Comparison of ENCODE assay signal across 13 cellular contexts in the genomic region with DNA sequence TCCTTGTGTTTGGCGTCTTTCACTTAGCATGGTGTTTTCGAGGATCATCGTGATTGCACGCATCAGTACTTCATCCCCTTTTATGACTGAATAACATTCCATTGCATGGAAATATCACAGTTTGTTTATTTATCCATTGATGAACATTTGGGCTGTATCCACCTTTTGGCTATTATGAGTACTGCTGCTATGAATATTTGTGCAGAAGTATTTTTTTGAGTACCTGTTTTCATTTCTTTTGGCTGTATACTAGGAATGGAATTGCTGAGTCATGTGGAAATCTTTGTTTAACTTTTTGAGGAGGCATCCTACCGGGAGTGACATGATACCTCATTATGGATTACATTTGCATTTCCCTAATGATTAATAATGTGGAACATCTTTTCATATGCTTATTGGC.
DNase-seq lines count a peak whose midpoint lies in the region; ATAC-seq, FAIRE-seq and TF ChIP-seq lines count a peak whose summit lies in the region.
"Had no signal": no experiment of that assay in that cellular context is flagged by ENCODE, and none has a peak within 500 bp of the region (broad histone marks: within the 10 kb centered on the region; RNA-seq: fewer than 3 reads in every experiment).

No MANE protein-coding gene starts in this region.

- H3K27ac Mint-ChIP-seq in CD4-positive, CD25-positive, alpha-beta regulatory T cell = peak overlapping the region in 2 of 3 donors; percentile 0 to 19
- H3K27ac Mint-ChIP-seq: progenitor cell of endocrine pancreas; stimulated activated naive CD8-positive, alpha-beta T cell treated with anti-CD3 and anti-CD28 coated beads, Interleukin-15, amount 100 ng/mL, for 72 hours had no signal

- peak overlapping the region in 1 of 4 donors; percentile 19 for H3K4me3 Mint-ChIP-seq in CD4-positive, CD25-positive, alpha-beta regulatory T cell
- H3K4me3 Mint-ChIP-seq: stimulated activated naive CD8-positive, alpha-beta T cell treated with anti-CD3 and anti-CD28 coated beads, Interleukin-15, amount 100 ng/mL, for 72 hours had no signal

- TF ChIP-seq CTCF in bronchial epithelial cell (IDR thresholded peaks at IDR 0.05; ENCODE audit: insufficient read depth, low read length, severe bottlenecking) = no peak
- TF ChIP-seq CTCF in liver (IDR thresholded peaks at IDR 0.05; ENCODE audit: low read depth, low read length, missing input control) = peak; percentile 7
- no peak for TF ChIP-seq CTCF in left lung (IDR thresholded peaks at IDR 0.05)

- WGBS in liver = 80% methylated on average over 5 of the region's 5 CpGs

- intact Hi-C loops in left lung (cut with DNase I) = loop anchor here in 1 of 2 donors (10.0 kb wide), 1 partner anchor 64 kb away; a partner anchor contains a TSS

- H3K4me3 ChIP-seq in CD4-positive, CD25-positive, alpha-beta regulatory T cell (ENCODE audit: low read depth, low read length) = no peak overlapping the region
- no peak overlapping the region for H3K4me3 ChIP-seq in bronchial epithelial cell (ENCODE audit: low read depth, low read length)
- H3K4me3 ChIP-seq in liver (ENCODE audit: low read depth in 1 of 3, low read length in 3 of 3) = no peak overlapping the region
- H3K4me3 ChIP-seq in left lung = no peak overlapping the region
- H3K4me3 ChIP-seq: BLaER1 treated with 17β-estradiol and CSF1 and Interleukin-3, amounts not matched to agents 10 nM and 100 nM had no signal

- H3K27me3 ChIP-seq in CD4-positive, CD25-positive, alpha-beta regulatory T cell (ENCODE audit: control insufficient read depth, insufficient read depth, low read length) = no peaks in the 10 kb centered on the region
- H3K27me3 ChIP-seq in bronchial epithelial cell (ENCODE audit: control insufficient read depth, insufficient read depth, low read length) = no peaks in the 10 kb centered on the region
- no peaks in the 10 kb centered on the region for H3K27me3 ChIP-seq in liver (ENCODE audit: control insufficient read depth in 4 of 4, insufficient read depth in 4 of 4, low read length in 3 of 4)
- no peaks in the 10 kb centered on the region for H3K27me3 ChIP-seq in left lung
- H3K27me3 ChIP-seq: BLaER1 treated with 17β-estradiol and CSF1 and Interleukin-3, amounts not matched to agents 10 nM and 100 nM had no signal

- ATAC-seq in CD4-positive, CD25-positive, alpha-beta regulatory T cell (ENCODE audit: low read depth in 2 of 2) = no peak
- ATAC-seq in HG03159 (IDR thresholded peaks at IDR 0.05; ENCODE audit: unreplicated experiment) (no peak), left lobe of liver (no peak), left lung (no peak), HG02763 (IDR thresholded peaks at IDR 0.05; ENCODE audit: unreplicated experiment) (no peak)
- ATAC-seq: stimulated activated naive CD8-positive, alpha-beta T cell treated with anti-CD3 and anti-CD28 coated beads, Interleukin-15, amount 100 ng/mL, for 72 hours had no signal

- DNase-seq in CD4-positive, CD25-positive, alpha-beta regulatory T cell = no peak
- peak; percentile 32 for DNase-seq in HCEC 1CT
- peak; percentile 20 for DNase-seq in bronchial epithelial cell (ENCODE audit: low read depth)
- no peak for DNase-seq in left lobe of liver (ENCODE audit: low spot score)
- DNase-seq in left lung = no peak
- DNase-seq: NCI-H2029 treated with DMSO at 0.1 percent for 48 hours; stimulated activated CD4-positive, alpha-beta T cell treated with anti-CD3 and anti-CD28 coated beads, Interleukin-4, amount 100 ng/mL, for 24 hours; stimulated activated naive CD8-positive, alpha-beta T cell treated with anti-CD3 and anti-CD28 coated beads, Interleukin-15, amount 100 ng/mL, for 72 hours had no signal

- peaks cover 53 to 75% (median 64%) of the 10 kb centered on the region in 4 donors for H3K4me1 Mint-ChIP-seq in CD4-positive, CD25-positive, alpha-beta regulatory T cell

- peaks cover 0 to 9% (median 2%) of the 10 kb centered on the region in 7 donors for H3K9me3 Mint-ChIP-seq in CD4-positive, CD25-positive, alpha-beta regulatory T cell

- peaks cover 17% of the 10 kb centered on the region for H3K36me3 Mint-ChIP-seq in CD4-positive, CD25-positive, alpha-beta regulatory T cell

- peak in 1 of 2 donors; percentile 3 for TF ChIP-seq RAD21 in liver (IDR thresholded peaks at IDR 0.05)

- H3K9ac ChIP-seq in liver (ENCODE audit: low read depth in 1 of 2, low read length in 2 of 2) = no peak overlapping the region
- H3K9ac ChIP-seq: BLaER1 treated with 17β-estradiol and CSF1 and Interleukin-3, amounts not matched to agents 10 nM and 100 nM had no signal

- no peak for FAIRE-seq in bronchial epithelial cell (lab: Jason Lieb, UNC)

- H3K4me1 ChIP-seq in CD4-positive, CD25-positive, alpha-beta regulatory T cell (ENCODE audit: control insufficient read depth, insufficient read depth, low read length, poor library complexity, severe bottlenecking) = peaks cover 25% of the 10 kb centered on the region
- peaks cover 0 to 2% (median 0%) of the 10 kb centered on the region in 4 donors for H3K4me1 ChIP-seq in liver (ENCODE audit: control insufficient read depth in 4 of 4, insufficient read depth in 4 of 4, low read length in 3 of 4)
- H3K4me1 ChIP-seq in left lung = peaks cover 0 to 48% of the 10 kb centered on the region in 2 donors

- H3K36me3 ChIP-seq in CD4-positive, CD25-positive, alpha-beta regulatory T cell (ENCODE audit: control insufficient read depth, insufficient read depth, low read length) = peaks cover 27% of the 10 kb centered on the region
- peaks cover 4% of the 10 kb centered on the region for H3K36me3 ChIP-seq in bronchial epithelial cell (ENCODE audit: control insufficient read depth, insufficient read depth, low read length)
- peaks cover 0 to 6% (median 0%) of the 10 kb centered on the region in 4 donors for H3K36me3 ChIP-seq in liver (ENCODE audit: control insufficient read depth in 4 of 4, insufficient read depth in 3 of 4, low read depth in 1 of 4, low read length in 3 of 4)
- H3K36me3 ChIP-seq in left lung = no peaks in the 10 kb centered on the region

- no peak overlapping the region for H3K27ac ChIP-seq in CD4-positive, CD25-positive, alpha-beta regulatory T cell (ENCODE audit: insufficient read depth, low read length, poor library complexity, severe bottlenecking)
- no peak overlapping the region for H3K27ac ChIP-seq in liver (ENCODE audit: low read depth in 1 of 2, low read length in 2 of 2)
- no peak overlapping the region for H3K27ac ChIP-seq in left lung
- H3K27ac ChIP-seq: BLaER1 treated with 17β-estradiol and CSF1 and Interleukin-3, amounts not matched to agents 10 nM and 100 nM had no signal

- peaks cover 0 to 2% of the 10 kb centered on the region in 2 experiments for H3K9me3 ChIP-seq in CD4-positive, CD25-positive, alpha-beta regulatory T cell (ENCODE audit: control insufficient read depth in 2 of 2, low read length in 2 of 2)
- H3K9me3 ChIP-seq in liver (ENCODE audit: control insufficient read depth in 4 of 4, low read length in 3 of 4) (no peaks in the 10 kb centered on the region), left lung (no peaks in the 10 kb centered on the region)

- no peaks in the 10 kb centered on the region for H3K27me3 Mint-ChIP-seq in CD4-positive, CD25-positive, alpha-beta regulatory T cell
- H3K27me3 Mint-ChIP-seq: progenitor cell of endocrine pancreas; stimulated activated naive CD8-positive, alpha-beta T cell treated with anti-CD3 and anti-CD28 coated beads, Interleukin-15, amount 100 ng/mL, for 72 hours had no signal

TF ChIP-seq in liver, 16 proteins besides CTCF, POLR2A, EP300 and RAD21:
- no peak for TF ChIP-seq YY1 (IDR thresholded peaks at IDR 0.05)
- no peak for TF ChIP-seq RXRA (IDR thresholded peaks at IDR 0.05)
- TF ChIP-seq SP1 (IDR thresholded peaks at IDR 0.05) = no peak

Comparison
In these comparisons a context has a peak if more than half of its experiments do, and no peak if none do; other contexts are left out.
1. DNase-seq: peak in HCEC 1CT (single experiment) and bronchial epithelial cell (single experiment); none in CD4-positive, CD25-positive, alpha-beta regulatory T cell (0 of 3), left lobe of liver (single experiment) and left lung (0 of 2).